14 cellular contexts compared by ENCODE assay signal in genomic region chr9:122020398-122020797, GRCh38.
"Had no signal": no experiment of that assay in that cellular context is flagged by ENCODE, and none has a peak within 500 bp of the region (broad histone marks: within the 10 kb centered on the region; RNA-seq: fewer than 3 reads in every experiment).

No MANE protein-coding gene starts in this region.

- H2AFZ ChIP-seq: neural progenitor cell had no signal

- H3K36me3 ChIP-seq: colonic mucosa, neural progenitor cell, upper lobe of right lung had no signal

- H3K4me2 ChIP-seq: neural progenitor cell had no signal

- ATAC-seq: left lobe of liver; stimulated activated naive CD8-positive, alpha-beta T cell treated with anti-CD3 and anti-CD28 coated beads, Interleukin-15, amount 100 ng/mL, for 72 hours; upper lobe of right lung had no signal

- H3K9me3 ChIP-seq: colonic mucosa, sigmoid colon, upper lobe of right lung had no signal

- H3K27ac ChIP-seq: colonic mucosa, neural progenitor cell, psoas muscle, sigmoid colon, upper lobe of right lung had no signal

- DNase-seq: activated B cell treated with CpG ODN at 0.5 μM for 24 hours; activated CD4-positive, alpha-beta T cell treated with anti-CD3 and anti-CD28 coated beads, Interleukin-2, amount 10 ng/mL, durations not matched to agents 7 days and 5 days; activated CD8-positive, alpha-beta memory T cell treated with anti-CD3 and anti-CD28 coated beads for 24 hours; activated naive CD8-positive, alpha-beta T cell treated with anti-CD3 and anti-CD28 coated beads for 36 hours; colonic mucosa; effector CD4-positive, alpha-beta T cell; naive B cell; psoas muscle; sigmoid colon; spleen; stimulated activated naive CD8-positive, alpha-beta T cell treated with anti-CD3 and anti-CD28 coated beads, Interleukin-15, amount 100 ng/mL, for 72 hours; upper lobe of right lung had no signal

- H3K27me3 ChIP-seq: colonic mucosa, sigmoid colon, spleen, upper lobe of right lung had no signal

- H3K9ac ChIP-seq: neural progenitor cell had no signal

- H3K4me3 ChIP-seq: colonic mucosa, neural progenitor cell, psoas muscle, sigmoid colon, spleen, upper lobe of right lung had no signal

- H3K4me1 ChIP-seq: colonic mucosa, neural progenitor cell, upper lobe of right lung had no signal
